ENCODE assay signal across 17 cellular contexts in genomic region chr10:110840225-110840922, GRCh38. TPM values are rescaled to one million over a fixed set of nuclear protein-coding genes. Genes with fewer than 3 reads are reported as not detected.
A peak's percentile ranks its signal among the peaks of the same experiment; 100 is the strongest.
DNase-seq lines count a peak whose midpoint lies in the region; ATAC-seq and TF ChIP-seq lines count a peak whose summit lies in the region.
"Had no signal": no experiment of that assay in that cellular context is flagged by ENCODE, and none has a peak within 500 bp of the region (broad histone marks: within the 10 kb centered on the region; RNA-seq: fewer than 3 reads in every experiment).

No MANE protein-coding gene starts in this region.

- H3K27ac ChIP-seq in right atrium auricular region = no peak overlapping the region

- no peak overlapping the region for H3K4me3 ChIP-seq in right atrium auricular region
- H3K4me3 ChIP-seq: spleen, uterus had no signal

- no peaks in the 10 kb centered on the region for H3K27me3 ChIP-seq in right atrium auricular region
- H3K27me3 ChIP-seq: spleen, uterus had no signal

- H3K27ac Mint-ChIP-seq in Calu3 (ENCODE audit: unreplicated experiment) (no peak overlapping the region), CD14-positive monocyte (no peak overlapping the region)
- H3K27ac Mint-ChIP-seq in activated T-cell treated with anti-CD3 and anti-CD28 coated beads, Interleukin-2, amount 50 U/mL, for 72 hours = no peak overlapping the region
- H3K27ac Mint-ChIP-seq: activated naive CD4-positive, alpha-beta T cell treated with anti-CD3 and anti-CD28 coated beads for 36 hours; natural killer cell treated with Interleukin-12 subunit alpha and Interleukin-12 subunit beta and Interleukin-15 and Interleukin-18, amount 100 ng/mL, for 72 hours had no signal

- H3K36me3 Mint-ChIP-seq in Calu3 (ENCODE audit: insufficient read depth, unreplicated experiment) (no peaks in the 10 kb centered on the region), CD14-positive monocyte (no peaks in the 10 kb centered on the region)
- peaks cover 0 to 2% of the 10 kb centered on the region in 2 donors for H3K36me3 Mint-ChIP-seq in activated T-cell treated with anti-CD3 and anti-CD28 coated beads, Interleukin-2, amount 50 U/mL, for 72 hours (ENCODE audit: insufficient read depth in 2 of 2)
- H3K36me3 Mint-ChIP-seq: natural killer cell treated with Interleukin-12 subunit alpha and Interleukin-12 subunit beta and Interleukin-15 and Interleukin-18, amount 100 ng/mL, for 72 hours had no signal

- peaks cover 0 to 47% of the 10 kb centered on the region in 2 donors for H3K4me1 ChIP-seq in right atrium auricular region

- BruUV-seq in Calu3 (replicated peaks; lab: Mats Ljungman, UMichigan) = no TSS peak

- CTCF ChIA-PET in Calu3 (lab: Charles Lee) = no interaction called here

- no peak for ATAC-seq in activated T-cell treated with anti-CD3 and anti-CD28 coated beads, Interleukin-2, amount 50 U/mL, for 72 hours (replicated peaks in 1 of 2)
- ATAC-seq: natural killer cell treated with Interleukin-12 subunit alpha and Interleukin-12 subunit beta and Interleukin-15 and Interleukin-18, amount 100 ng/mL, for 72 hours had no signal

- H3K9me3 Mint-ChIP-seq in Calu3 (ENCODE audit: low read depth, unreplicated experiment) (no peaks in the 10 kb centered on the region), CD14-positive monocyte (no peaks in the 10 kb centered on the region)
- H3K9me3 Mint-ChIP-seq in activated T-cell treated with anti-CD3 and anti-CD28 coated beads, Interleukin-2, amount 50 U/mL, for 72 hours = peaks cover 1% of the 10 kb centered on the region in 2 donors
- H3K9me3 Mint-ChIP-seq: activated naive CD4-positive, alpha-beta T cell treated with anti-CD3 and anti-CD28 coated beads for 36 hours; natural killer cell treated with Interleukin-12 subunit alpha and Interleukin-12 subunit beta and Interleukin-15 and Interleukin-18, amount 100 ng/mL, for 72 hours had no signal

- H3K4me3 Mint-ChIP-seq in Calu3 (ENCODE audit: low read depth, unreplicated experiment) = no peak overlapping the region
- no peak overlapping the region for H3K4me3 Mint-ChIP-seq in activated T-cell treated with anti-CD3 and anti-CD28 coated beads, Interleukin-2, amount 50 U/mL, for 72 hours
- H3K4me3 Mint-ChIP-seq in CD14-positive monocyte = no peak overlapping the region
- H3K4me3 Mint-ChIP-seq: activated naive CD4-positive, alpha-beta T cell treated with anti-CD3 and anti-CD28 coated beads for 36 hours; natural killer cell treated with Interleukin-12 subunit alpha and Interleukin-12 subunit beta and Interleukin-15 and Interleukin-18, amount 100 ng/mL, for 72 hours had no signal

- peaks cover 13% of the 10 kb centered on the region for H3K36me3 ChIP-seq in right atrium auricular region
- H3K36me3 ChIP-seq: spleen, uterus had no signal

- intact Hi-C loops in Calu3 (cut with micrococcal nuclease; ENCODE audit: unreplicated experiment) (no loop called here), CD14-positive monocyte (cut with micrococcal nuclease) (no loop called here)

- TF ChIP-seq CTCF in Calu3 (IDR thresholded peaks at IDR 0.05; ENCODE audit: unreplicated experiment) (no peak), right atrium auricular region (IDR thresholded peaks at IDR 0.05) (no peak), CD14-positive monocyte (IDR thresholded peaks at IDR 0.05) (no peak)

- peaks cover 20% of the 10 kb centered on the region for H3K4me1 Mint-ChIP-seq in Calu3 (ENCODE audit: low read depth, unreplicated experiment)
- H3K4me1 Mint-ChIP-seq in activated T-cell treated with anti-CD3 and anti-CD28 coated beads, Interleukin-2, amount 50 U/mL, for 72 hours (ENCODE audit: low read depth) = peaks cover 70% of the 10 kb centered on the region
- peaks cover 40% of the 10 kb centered on the region for H3K4me1 Mint-ChIP-seq in CD14-positive monocyte

- H3K27me3 Mint-ChIP-seq in Calu3 (ENCODE audit: unreplicated experiment) (no peaks in the 10 kb centered on the region), CD14-positive monocyte (ENCODE audit: low read depth in 3 of 3) (peaks cover 0 to 2% (median 0%) of the 10 kb centered on the region in 3 donors)
- H3K27me3 Mint-ChIP-seq in activated T-cell treated with anti-CD3 and anti-CD28 coated beads, Interleukin-2, amount 50 U/mL, for 72 hours (ENCODE audit: low read depth) = no peaks in the 10 kb centered on the region

- H3K9me3 ChIP-seq in right atrium auricular region = no peaks in the 10 kb centered on the region
- H3K9me3 ChIP-seq: spleen, uterus had no signal

- DNase-seq in Calu3 = peak; percentile 20
- peak; percentile 15 for DNase-seq in amniotic epithelial cell (ENCODE audit: low read depth)
- peak; percentile 75 for DNase-seq in right atrium auricular region (ENCODE audit: low spot score)
- DNase-seq in renal cortical epithelial cell (ENCODE audit: low read depth) = peak; percentile 54
- DNase-seq in activated T-cell treated with anti-CD3 and anti-CD28 coated beads, Interleukin-2, amount 50 U/mL, for 72 hours = no peak
- DNase-seq in NOMO-1 treated with dmso at 0.1 percent for 144 hours (lab: John Stamatoyannopoulos, UW; ENCODE audit: unreplicated experiment) = no peak
- DNase-seq in CD14-positive monocyte (ENCODE audit: low spot score) = no peak
- DNase-seq in middle frontal gyrus (ENCODE audit: extremely low spot score, low spot score) = no peak
- DNase-seq: activated CD8-positive, alpha-beta memory T cell treated with anti-CD3 and anti-CD28 coated beads for 24 hours; activated naive CD4-positive, alpha-beta T cell treated with anti-CD3 and anti-CD28 coated beads for 36 hours; DND-41; NCI-H446; RPMI8226; spleen; T1000 had no signal

RNA-seq across cellular contexts. Expression of gene PDCD4, which starts 31.4 kb away (rescaled TPM):
- total RNA-seq in Calu3 (2022) (17.8 and 26.1 TPM in 2 replicates), right atrium auricular region (10 to 100 TPM; 22.1 to 22.6 TPM), renal cortical epithelial cell (27.3 and 93.2 TPM in 2 replicates)
- total RNA-seq in activated T-cell treated with anti-CD3 and anti-CD28 coated beads, Interleukin-2, amount 50 U/mL, for 72 hours = 100 to 1,000 TPM; 340 to 386 TPM
- 10 to 100 TPM; 48.6 to 53.4 TPM for polyA plus RNA-seq in CD14-positive monocyte

Comparison
In these comparisons a context has a peak if more than half of its experiments do, and no peak if none do; other contexts are left out.
1. DNase-seq: peak in Calu3 (single experiment), amniotic epithelial cell (single experiment), right atrium auricular region (single experiment) and renal cortical epithelial cell (single experiment); none in activated T-cell treated with anti-CD3 and anti-CD28 coated beads, Interleukin-2, amount 50 U/mL, for 72 hours (0 of 2), NOMO-1 treated with dmso at 0.1 percent for 144 hours (single experiment), CD14-positive monocyte (single experiment) and middle frontal gyrus (single experiment).